ENCODE assay signal across 17 cellular contexts in the genomic region with DNA sequence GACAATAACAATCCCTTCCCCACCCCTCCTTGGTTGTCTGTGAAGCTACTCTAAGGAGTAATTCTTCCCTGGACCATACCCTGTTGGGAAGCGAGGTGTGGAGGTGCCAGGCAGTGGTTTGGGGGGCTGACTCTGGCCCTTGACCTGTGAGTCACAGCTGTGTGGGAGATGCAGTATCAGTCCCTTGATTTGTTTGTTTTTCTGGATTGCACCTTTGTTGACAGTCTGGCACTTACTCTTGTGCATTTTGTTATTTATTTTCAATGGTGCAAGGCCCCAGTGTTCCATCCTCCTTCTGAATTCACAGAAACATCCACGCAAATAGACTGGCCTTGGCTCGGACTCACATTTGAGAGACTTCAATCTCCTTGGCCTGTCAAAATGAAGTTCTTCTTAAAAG. TPM values are rescaled to one million over a fixed set of nuclear protein-coding genes. Genes with fewer than 3 reads are reported as not detected.
DNase-seq lines count a peak whose midpoint lies in the region; ATAC-seq lines count a peak whose summit lies in the region.
"Had no signal": no experiment of that assay in that cellular context is flagged by ENCODE, and none has a peak within 500 bp of the region (broad histone marks: within the 10 kb centered on the region; RNA-seq: fewer than 3 reads in every experiment).

No MANE protein-coding gene starts in this region.

- peak overlapping the region in 1 of 7 experiments; percentile 3 for H3K4me3 ChIP-seq in skin epidermis
- H3K4me3 ChIP-seq: A549 had no signal

- H3K27ac ChIP-seq in skin epidermis, result peak overlapping the region in 20 of 21 experiments; percentile 28 to 95 (median 80)
- H3K27ac ChIP-seq: 22Rv1, A549, C4-2B had no signal

- ATAC-seq in left lobe of liver, result peak; percentile 81
- ATAC-seq in GM18867 (IDR thresholded peaks at IDR 0.05; ENCODE audit: unreplicated experiment), result no peak
- ATAC-seq: A549 had no signal

- DNase-seq in DMS53 (lab: John Stamatoyannopoulos, UW) (peak; percentile 4), DMS53 treated with DMSO at 0.1 percent for 48 hours (lab: John Stamatoyannopoulos, UW; ENCODE audit: unreplicated experiment) (no peak), left lobe of liver (ENCODE audit: low spot score) (peak; percentile 84), NCI-H510A treated with DMSO at 0.1 percent for 48 hours (lab: John Stamatoyannopoulos, UW) (no peak)
- no peak for DNase-seq in stimulated activated naive CD4-positive, alpha-beta T cell treated with Interleukin-2 at 50 U/mL for 16 hours (lab: John Stamatoyannopoulos, UW)
- DNase-seq: AML-193; CD4-positive, alpha-beta memory T cell; DMS153; DND-41; EL; H9; KG1 had no signal

RNA-seq across cellular contexts. Expression of a gene that starts 29.7 kb away (rescaled TPM):
- total RNA-seq in left lobe of liver, result 62.7 TPM

Comparison
In these comparisons a context has a peak if more than half of its experiments do, and no peak if none do; other contexts are left out.
1. DNase-seq: peak in DMS53 (single experiment) and left lobe of liver (single experiment); none in DMS53 treated with DMSO at 0.1 percent for 48 hours (single experiment), NCI-H510A treated with DMSO at 0.1 percent for 48 hours (single experiment) and stimulated activated naive CD4-positive, alpha-beta T cell treated with Interleukin-2 at 50 U/mL for 16 hours (single experiment).